In genomic region chr1:221778535-221779142, GRCh38 we compare ENCODE assay signal across 9 cellular contexts. TPM values are rescaled to one million over a fixed set of nuclear protein-coding genes. Genes with fewer than 3 reads are reported as not detected.
DNase-seq lines count a peak whose midpoint lies in the region; ATAC-seq and TF ChIP-seq lines count a peak whose summit lies in the region.
"Had no signal": no experiment of that assay in that cellular context is flagged by ENCODE, and none has a peak within 500 bp of the region (broad histone marks: within the 10 kb centered on the region; RNA-seq: fewer than 3 reads in every experiment).

No MANE protein-coding gene starts in this region.

- no peak for TF ChIP-seq POLR2A in gastroesophageal sphincter (IDR thresholded peaks at IDR 0.05)

- peak overlapping the region; percentile 68 for H3K27ac Mint-ChIP-seq in activated naive CD4-positive, alpha-beta T cell treated with anti-CD3 and anti-CD28 coated beads, Interleukin-2, amount 50 U/mL, for 24 hours

- TF ChIP-seq CTCF in GM12864 (IDR thresholded peaks at IDR 0.05; ENCODE audit: low read depth, low read length, missing control alignments) (no peak), HL-60 (IDR thresholded peaks at IDR 0.05; ENCODE audit: insufficient read depth, low read length) (no peak), gastroesophageal sphincter (IDR thresholded peaks at IDR 0.05) (no peak)

- peak overlapping the region; percentile 5; the same call in 1 of the 2 replicates for H3K4me3 ChIP-seq in GM12864 (ENCODE audit: low read depth, low read length)
- H3K4me3 ChIP-seq in HL-60 (replicated peaks; ENCODE audit: insufficient read depth, low read length) = no peak overlapping the region
- H3K4me3 ChIP-seq in gastroesophageal sphincter = no peak overlapping the region
- H3K4me3 ChIP-seq: skin epidermis had no signal

- 65 to 87% methylated on average over 7 of the region's 8 CpGs for WGBS in gastroesophageal sphincter (ENCODE audit: low coverage in 1 of 2), 2 donors

- H3K4me1 Mint-ChIP-seq in activated naive CD4-positive, alpha-beta T cell treated with anti-CD3 and anti-CD28 coated beads, Interleukin-2, amount 50 U/mL, for 24 hours = peaks cover 77% of the 10 kb centered on the region

- no peaks in the 10 kb centered on the region for H3K36me3 ChIP-seq in gastroesophageal sphincter

- no peak for TF ChIP-seq EP300 in gastroesophageal sphincter (IDR thresholded peaks at IDR 0.05)

- no peaks in the 10 kb centered on the region for H3K36me3 Mint-ChIP-seq in activated naive CD4-positive, alpha-beta T cell treated with anti-CD3 and anti-CD28 coated beads, Interleukin-2, amount 50 U/mL, for 24 hours

- peak overlapping the region; percentile 63 for H3K4me3 Mint-ChIP-seq in activated naive CD4-positive, alpha-beta T cell treated with anti-CD3 and anti-CD28 coated beads, Interleukin-2, amount 50 U/mL, for 24 hours

- DNase-seq in GM12864 (ENCODE audit: low read depth) (peak; percentile 82), HL-60 (ENCODE audit: low read depth in 1 of 2, low spot score in 1 of 2) (peak; percentile 42 to 49), anterior cingulate cortex (lab: John Stamatoyannopoulos, UW) (no peak), NCI-H526 treated with DMSO at 0.1 percent for 48 hours (lab: John Stamatoyannopoulos, UW) (no peak), nucleus accumbens (lab: John Stamatoyannopoulos, UW) (no peak)

- no peaks in the 10 kb centered on the region for H3K9me3 Mint-ChIP-seq in activated naive CD4-positive, alpha-beta T cell treated with anti-CD3 and anti-CD28 coated beads, Interleukin-2, amount 50 U/mL, for 24 hours

- no peaks in the 10 kb centered on the region for H3K4me1 ChIP-seq in gastroesophageal sphincter

- H3K27me3 Mint-ChIP-seq in activated naive CD4-positive, alpha-beta T cell treated with anti-CD3 and anti-CD28 coated beads, Interleukin-2, amount 50 U/mL, for 24 hours = no peaks in the 10 kb centered on the region

- no peaks in the 10 kb centered on the region for H3K9me3 ChIP-seq in gastroesophageal sphincter

- H3K27me3 ChIP-seq in HL-60 (ENCODE audit: insufficient read depth, poor library complexity, severe bottlenecking) (no peaks in the 10 kb centered on the region), gastroesophageal sphincter (no peaks in the 10 kb centered on the region)

- ATAC-seq in GM21381 (IDR thresholded peaks at IDR 0.05; ENCODE audit: unreplicated experiment) = peak; percentile 27
- no peak for ATAC-seq in gastroesophageal sphincter

- H3K27ac ChIP-seq in HL-60 (replicated peaks) (no peak overlapping the region), gastroesophageal sphincter (no peak overlapping the region)

RNA-seq across cellular contexts. Expression of gene DUSP10, which starts 36.8 kb away (rescaled TPM):
- 10 to 100 TPM in 1 of 4 donors, 1 to 10 TPM in 3; 3.5 to 12.0 (median 5.3) TPM for total RNA-seq in gastroesophageal sphincter

Comparison
In these comparisons a context has a peak if more than half of its experiments do, and no peak if none do; other contexts are left out.
1. DNase-seq: peak in GM12864 (single experiment) and HL-60 (2 of 2); none in anterior cingulate cortex (0 of 58), NCI-H526 treated with DMSO at 0.1 percent for 48 hours (single experiment) and nucleus accumbens (0 of 56).